In the genomic region with DNA sequence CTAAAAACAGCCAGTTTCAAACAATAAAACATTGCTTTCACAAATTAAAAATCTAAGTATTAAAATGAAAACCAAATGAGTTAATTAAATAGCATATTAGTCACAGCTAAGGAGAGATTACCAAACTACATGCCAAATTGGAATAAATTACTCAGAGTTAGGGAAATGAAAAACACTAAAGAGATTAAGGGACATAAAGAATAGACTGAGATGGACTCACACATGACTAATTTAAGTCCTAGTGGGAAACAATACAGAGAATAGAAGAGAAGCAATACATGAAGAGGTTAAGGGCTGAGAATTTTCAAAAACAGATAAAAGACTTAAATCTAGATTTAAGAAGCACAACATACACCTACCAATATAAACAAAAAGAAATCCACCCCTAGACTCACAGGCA, we compare ENCODE assay signal across 14 cellular contexts.
"Had no signal": no experiment of that assay in that cellular context is flagged by ENCODE, and none has a peak within 500 bp of the region (broad histone marks: within the 10 kb centered on the region; RNA-seq: fewer than 3 reads in every experiment).

No MANE protein-coding gene starts in this region.

- H3K9me3 Mint-ChIP-seq: activated T-helper 2 cell treated with anti-CD3 and anti-CD28 coated beads, Interferon-gamma antibody, Interleukin-2, Interleukin-4, amounts not matched to agents 10 μg/mL and 5 μg/mL and 100 μg/mL, durations not matched to agents 14 hours and 24 hours and 36 hours; immature natural killer cell had no signal

- H3K4me1 ChIP-seq: tibial artery, vagina had no signal

- H3K27ac Mint-ChIP-seq: activated T-helper 2 cell treated with anti-CD3 and anti-CD28 coated beads, Interferon-gamma antibody, Interleukin-2, Interleukin-4, amounts not matched to agents 10 μg/mL and 5 μg/mL and 100 μg/mL, durations not matched to agents 14 hours and 24 hours and 36 hours; nephron progenitor cell had no signal

- H3K27ac ChIP-seq: tibial artery, vagina, WERI-Rb-1 had no signal

- H3K27me3 ChIP-seq: dorsolateral prefrontal cortex, tibial artery, vagina had no signal

- H3K4me1 Mint-ChIP-seq: nephron progenitor cell had no signal

- H3K4me3 Mint-ChIP-seq: immature natural killer cell, nephron progenitor cell had no signal

- H3K4me3 ChIP-seq: dorsolateral prefrontal cortex, tibial artery, vagina had no signal

- H3K36me3 ChIP-seq: vagina, WERI-Rb-1 had no signal

- DNase-seq: activated CD4-positive, alpha-beta T cell treated with anti-CD3 and anti-CD28 coated beads, Interleukin-2, amount 50 U/mL, for 1 hour; dorsolateral prefrontal cortex; glutamatergic neuron; immature natural killer cell; nephron progenitor cell; stimulated activated CD4-positive, alpha-beta T cell treated with anti-CD3 and anti-CD28 coated beads, Interleukin-4, amount 100 ng/mL, for 1 hour; stimulated activated CD8-positive, alpha-beta memory T cell treated with anti-CD3 and anti-CD28 coated beads, Interleukin-4, amount 100 ng/mL, for 48 hours; SW 1271; T1000; tibial artery; WERI-Rb-1 had no signal

- H3K9me3 ChIP-seq: tibial artery, vagina had no signal

- ATAC-seq: esophagus mucosa had no signal
